In the genomic region with DNA sequence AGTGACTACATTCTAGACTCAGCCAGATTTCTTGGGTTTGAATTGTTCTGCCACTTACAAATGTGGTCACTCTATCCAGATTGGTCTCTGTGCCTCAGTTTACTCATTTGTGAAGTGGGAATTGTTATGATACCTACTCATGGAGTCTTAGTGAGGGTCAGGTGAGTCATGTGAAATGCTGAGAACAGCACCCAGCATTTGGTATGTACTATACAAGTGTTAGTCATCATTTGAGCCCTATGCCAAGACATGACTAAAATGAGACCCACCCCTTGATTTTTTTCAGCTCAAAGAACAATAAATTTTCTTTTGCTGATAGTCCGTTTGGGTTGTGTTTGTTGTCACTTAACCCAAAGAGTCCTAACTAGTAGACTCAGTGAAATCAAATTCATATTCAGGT, we compare ENCODE assay signal across 1 cellular context.
TF ChIP-seq lines count a peak whose summit lies in the region.

No MANE protein-coding gene starts in this region.

TF ChIP-seq in HEK293, 187 proteins besides CTCF, POLR2A, EP300 and RAD21 (continued from another document):
- peak; percentile 38; the same call in 1 of the 2 replicates for TF ChIP-seq PRDM10 (tag by site-specific recombination; IDR thresholded peaks at IDR 0.05)
- TF ChIP-seq, protein P1, sequence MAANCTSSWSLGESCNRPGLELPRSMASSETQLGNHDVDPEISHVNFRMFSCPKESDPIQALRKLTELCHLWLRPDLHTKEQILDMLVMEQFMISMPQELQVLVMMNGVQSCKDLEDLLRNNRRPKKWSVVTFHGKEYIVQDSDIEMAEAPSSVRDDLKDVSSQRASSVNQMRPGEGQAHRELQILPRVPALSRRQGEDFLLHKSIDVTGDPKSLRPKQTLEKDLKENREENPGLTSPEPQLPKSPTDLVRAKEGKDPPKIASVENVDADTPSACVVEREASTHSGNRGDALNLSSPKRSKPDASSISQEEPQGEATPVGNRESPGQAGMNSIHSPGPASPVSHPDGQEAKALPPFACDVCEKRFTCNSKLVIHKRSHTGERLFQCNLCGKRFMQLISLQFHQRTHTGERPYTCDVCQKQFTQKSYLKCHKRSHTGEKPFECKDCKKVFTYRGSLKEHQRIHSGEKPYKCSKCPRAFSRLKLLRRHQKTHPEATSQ (tag by site-specific recombination; IDR thresholded peaks at IDR 0.05): no peak
- TF ChIP-seq ZNF629 (tag by site-specific recombination; IDR thresholded peaks at IDR 0.05): peak; percentile 59; the same call in 1 of the 2 replicates
- TF ChIP-seq ZNF530 (tag by site-specific recombination; IDR thresholded peaks at IDR 0.05; ENCODE audit: low read depth): no peak
- TF ChIP-seq SP7 (tag by site-specific recombination; IDR thresholded peaks at IDR 0.05): peak; percentile 52
- TF ChIP-seq ZNF18 (tag by site-specific recombination; IDR thresholded peaks at IDR 0.05): no peak
